Comparison of ENCODE assay signal across 9 cellular contexts in the genomic region with DNA sequence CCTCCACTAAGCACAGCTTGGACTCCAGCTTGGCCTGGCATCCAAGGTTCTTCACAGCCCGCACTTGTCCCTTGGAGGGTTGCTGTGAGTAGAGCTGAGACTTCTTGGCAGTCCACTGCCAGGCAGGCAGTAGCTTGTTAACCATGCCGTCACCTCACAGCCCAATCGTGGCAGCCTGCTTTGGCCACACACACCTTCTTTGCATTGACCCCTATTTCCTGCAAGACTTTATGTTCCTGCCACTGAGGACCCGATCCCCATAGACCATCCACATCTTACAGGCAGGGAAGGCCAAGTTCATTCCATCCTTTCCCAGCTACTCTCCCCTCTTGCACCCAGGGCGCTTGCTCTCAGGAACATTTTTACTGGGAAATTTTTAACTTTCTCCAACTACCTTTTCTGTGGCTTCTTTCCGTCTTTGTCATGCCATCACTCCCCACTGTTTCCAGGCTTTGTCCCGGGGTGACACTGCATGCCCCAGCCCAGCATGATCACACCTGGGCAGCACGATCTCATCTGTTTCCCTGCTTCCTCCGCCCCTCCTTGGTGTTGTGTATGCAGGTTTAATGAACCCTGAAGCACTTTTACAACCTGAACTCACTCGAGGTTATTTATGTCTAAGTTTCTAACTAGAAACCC. TPM values are rescaled to one million over a fixed set of nuclear protein-coding genes. Genes with fewer than 3 reads are reported as not detected.
A peak's percentile ranks its signal among the peaks of the same experiment; 100 is the strongest.
DNase-seq lines count a peak whose midpoint lies in the region; ATAC-seq and TF ChIP-seq lines count a peak whose summit lies in the region.
"Had no signal": no experiment of that assay in that cellular context is flagged by ENCODE, and none has a peak within 500 bp of the region (broad histone marks: within the 10 kb centered on the region; RNA-seq: fewer than 3 reads in every experiment).

No MANE protein-coding gene starts in this region.

- POLR2A ChIA-PET in RWPE1 (lab: Yijun Ruan, JAX; ENCODE audit: low non-redundant PET) = no interaction called here

- no peak for TF ChIP-seq POLR2A in gastrocnemius medialis (IDR thresholded peaks at IDR 0.05)

- no peak for ATAC-seq in gastrocnemius medialis
- ATAC-seq in GM19395 (IDR thresholded peaks at IDR 0.05; ENCODE audit: unreplicated experiment) = no peak
- ATAC-seq: lower lobe of right lung had no signal

- intact Hi-C loops in gastrocnemius medialis (cut with DNase I; ENCODE audit: low total_unique reads) = loop anchor here (2.0 kb wide), 1 partner anchor 14 kb away; no protein-coding TSS in a partner anchor

- TF ChIP-seq CTCF in RWPE1 (conservative IDR thresholded peaks at IDR 0.05; ENCODE audit: low read depth) = no peak
- no peak for TF ChIP-seq CTCF in gastrocnemius medialis (IDR thresholded peaks at IDR 0.05 in 4 of 5, conservative IDR thresholded peaks at IDR 0.05 in 1 of 5)

- CTCF ChIA-PET in RWPE1 (lab: Yijun Ruan, JAX) = interaction anchor here (0.7 kb wide), 1 partner anchor 19 kb away, joined by 5 read pairs; no protein-coding TSS in a partner anchor

- peaks cover 6 to 36% of the 10 kb centered on the region in 2 donors for H3K36me3 ChIP-seq in gastrocnemius medialis

- in situ Hi-C loops in gastrocnemius medialis (cut with MboI; ENCODE audit: low sequenced_read_pairs in 4 of 4) = no loop called here

- peak overlapping the region in 1 of 4 donors; percentile 24 for H3K4me3 ChIP-seq in gastrocnemius medialis
- H3K4me3 ChIP-seq: lower lobe of right lung had no signal

- DNase-seq in DMS 273 (lab: John Stamatoyannopoulos, UW; ENCODE audit: unreplicated experiment) (peak; percentile 39), DMS 273 treated with DMSO at 0.1 percent for 48 hours (lab: John Stamatoyannopoulos, UW) (no peak), RWPE1 (ENCODE audit: low spot score) (no peak), globus pallidus (ENCODE audit: low spot score) (peak; percentile 30), gastrocnemius medialis (peak in 1 of 2 donors; percentile 59), NCI-H1930 (lab: John Stamatoyannopoulos, UW) (no peak), NCI-H1417 treated with DMSO at 0.1 percent for 48 hours (lab: John Stamatoyannopoulos, UW) (no peak)
- DNase-seq: lower lobe of right lung had no signal

- H3K27me3 ChIP-seq in gastrocnemius medialis = no peaks in the 10 kb centered on the region

- H3K9me3 ChIP-seq in gastrocnemius medialis = no peaks in the 10 kb centered on the region
- H3K9me3 ChIP-seq: lower lobe of right lung had no signal

- H3K27ac ChIP-seq in RWPE1 (peak overlapping the region; percentile 85), gastrocnemius medialis (peak overlapping the region; percentile 91 to 99 (median 94))

- peaks cover 76 to 85% of the 10 kb centered on the region in 2 donors for H3K4me1 ChIP-seq in gastrocnemius medialis

RNA-seq across cellular contexts. Expression of a gene that starts 2.6 kb away (rescaled TPM):
- total RNA-seq in gastrocnemius medialis = 1,000 to 10,000 TPM in 3 of 4 donors, 100 to 1,000 TPM in 1; 881 to 2,858 (median 1,836) TPM

RNA-seq across cellular contexts. Expression of a gene that starts 15.9 kb away (rescaled TPM):
- 100 to 1,000 TPM; 171 to 249 (median 193) TPM for total RNA-seq in gastrocnemius medialis

RNA-seq across cellular contexts. Expression of a gene that starts 18.5 kb away (rescaled TPM):
- total RNA-seq in gastrocnemius medialis = 10 to 100 TPM in 1 of 4 donors, 1 to 10 TPM in 3; 2.9 to 10.9 (median 7.1) TPM

RNA-seq across cellular contexts. Expression of a gene that starts 39.4 kb away (rescaled TPM):
- 1 to 10 TPM in 2 of 4 donors, under 1 TPM in 2; 0.15 to 6.2 (median 1.8) TPM for total RNA-seq in gastrocnemius medialis

RNA-seq across cellular contexts. Expression of a gene that starts 40.6 kb away (rescaled TPM):
- total RNA-seq in gastrocnemius medialis = 10 to 100 TPM in 1 of 4 donors, 1 to 10 TPM in 3; 4.3 to 14.8 (median 6.2) TPM

Comparison
In these comparisons a context has a peak if more than half of its experiments do, and no peak if none do; other contexts are left out.
1. DNase-seq: peak in DMS 273 (single experiment) and globus pallidus (single experiment); none in DMS 273 treated with DMSO at 0.1 percent for 48 hours (single experiment), RWPE1 (single experiment), NCI-H1930 (0 of 2) and NCI-H1417 treated with DMSO at 0.1 percent for 48 hours (single experiment).